9 cellular contexts compared by ENCODE assay signal in genomic region chr7:131513245-131514061, GRCh38. TPM values are rescaled to one million over a fixed set of nuclear protein-coding genes. Genes with fewer than 3 reads are reported as not detected.
DNase-seq lines count a peak whose midpoint lies in the region; ATAC-seq, FAIRE-seq and TF ChIP-seq lines count a peak whose summit lies in the region.
"Had no signal": no experiment of that assay in that cellular context is flagged by ENCODE, and none has a peak within 500 bp of the region (broad histone marks: within the 10 kb centered on the region; RNA-seq: fewer than 3 reads in every experiment).

No MANE protein-coding gene starts in this region.

- no peaks in the 10 kb centered on the region for H3K9me3 Mint-ChIP-seq in endothelial cell (ENCODE audit: unreplicated experiment)

- peak; percentile 90 for DNase-seq in COLO668 (lab: John Stamatoyannopoulos, UW; ENCODE audit: unreplicated experiment)
- peak; percentile 80 for DNase-seq in HTR-8/SVneo (ENCODE audit: insufficient read length, low spot score)
- DNase-seq in NOMO-1 treated with DMSO at 0.1 percent for 48 hours (lab: John Stamatoyannopoulos, UW; ENCODE audit: unreplicated experiment) = peak; percentile 8
- DNase-seq in activated CD8-positive, alpha-beta memory T cell treated with anti-CD3 and anti-CD28 coated beads for 48 hours (ENCODE audit: low read depth in 2 of 3, low spot score in 2 of 3) = peak; percentile 42 to 77 (median 66)
- DNase-seq in endothelial cell (ENCODE audit: low spot score) = peak; percentile 90
- peak; percentile 79 for DNase-seq in midbrain (lab: John Stamatoyannopoulos, UW)
- DNase-seq in stimulated activated CD8-positive, alpha-beta memory T cell treated with anti-CD3 and anti-CD28 coated beads, Interleukin-2, amount 100 ng/mL, for 48 hours (ENCODE audit: low read depth in 2 of 2) = peak; percentile 69 to 72

- H3K4me1 Mint-ChIP-seq in endothelial cell (ENCODE audit: unreplicated experiment) = peaks cover 58% of the 10 kb centered on the region

- peak; percentile 94 for ATAC-seq in GM21360 (IDR thresholded peaks at IDR 0.05; ENCODE audit: unreplicated experiment)

- H3K4me3 Mint-ChIP-seq in endothelial cell (ENCODE audit: unreplicated experiment) = peak overlapping the region; percentile 43

- peaks cover 33% of the 10 kb centered on the region for H3K36me3 Mint-ChIP-seq in endothelial cell (ENCODE audit: low read depth, unreplicated experiment)

- peak overlapping the region; percentile 76 for H3K27ac Mint-ChIP-seq in endothelial cell (ENCODE audit: unreplicated experiment)

- FAIRE-seq in HTR-8/SVneo (lab: Jason Lieb, UNC) = peak; percentile 52
- FAIRE-seq: colon had no signal

- peak; percentile 87 for TF ChIP-seq CTCF in endothelial cell (IDR thresholded peaks at IDR 0.05; ENCODE audit: unreplicated experiment)

- peaks cover 10% of the 10 kb centered on the region for H3K27me3 Mint-ChIP-seq in endothelial cell (ENCODE audit: unreplicated experiment)

RNA-seq across cellular contexts. Expression of gene PODXL, which starts 43.0 kb away (rescaled TPM):
- total RNA-seq in endothelial cell (ENCODE audit: unreplicated experiment) = 302 TPM

Comparison
In these comparisons a context has a peak if more than half of its experiments do, and no peak if none do; other contexts are left out.
1. Peak in every context shown above with its lines: DNase-seq and ATAC-seq.
2. DNase-seq: peak in every context shown above with its lines; median percentile 90 in COLO668; 90 in endothelial cell; 80 in HTR-8/SVneo; 79 in midbrain; 70 in stimulated activated CD8-positive, alpha-beta memory T cell treated with anti-CD3 and anti-CD28 coated beads, Interleukin-2, amount 100 ng/mL, for 48 hours; 66 in activated CD8-positive, alpha-beta memory T cell treated with anti-CD3 and anti-CD28 coated beads for 48 hours; 8 in NOMO-1 treated with DMSO at 0.1 percent for 48 hours.